ENCODE assay signal across 1 cellular context in genomic region chr3:83934208-83935150, GRCh38.
TF ChIP-seq lines count a peak whose summit lies in the region.

No MANE protein-coding gene starts in this region.

TF ChIP-seq in IMR-90, 13 proteins besides CTCF, POLR2A, EP300 and RAD21 (continued from another document):
- TF ChIP-seq RFX5 (IDR thresholded peaks at IDR 0.05; ENCODE audit: low read depth, low read length) (no peak), MXI1 (IDR thresholded peaks at IDR 0.05; ENCODE audit: borderline replicate concordance, low read depth, low read length) (no peak)
